In genomic region chr14:103552011-103552797, GRCh38 we compare ENCODE assay signal across 9 cellular contexts. TPM values are rescaled to one million over a fixed set of nuclear protein-coding genes. Genes with fewer than 3 reads are reported as not detected.
DNase-seq lines count a peak whose midpoint lies in the region; ATAC-seq, FAIRE-seq and TF ChIP-seq lines count a peak whose summit lies in the region.
"Had no signal": no experiment of that assay in that cellular context is flagged by ENCODE, and none has a peak within 500 bp of the region (broad histone marks: within the 10 kb centered on the region; RNA-seq: fewer than 3 reads in every experiment).

No MANE protein-coding gene starts in this region.

- H3K36me3 Mint-ChIP-seq in activated CD4-positive, alpha-beta T cell treated with anti-CD3 and anti-CD28 coated beads for 36 hours (ENCODE audit: low read depth) = no peaks in the 10 kb centered on the region

- H3K4me1 ChIP-seq in A549 = peaks cover 14% of the 10 kb centered on the region; the same call in 2 of the 3 replicates
- peaks cover 35% of the 10 kb centered on the region for H3K4me1 ChIP-seq in Panc1 (ENCODE audit: control insufficient read depth, insufficient read depth, low read length)

- ATAC-seq in A549 (peak; percentile 9 to 19; a peak in 3 of 6 replicates), Panc1 (peak; percentile 44)
- no peak for ATAC-seq in activated CD4-positive, alpha-beta T cell treated with anti-CD3 and anti-CD28 coated beads for 36 hours

- POLR2A ChIA-PET in A549 (lab: Yijun Ruan, JAX) = interaction anchor here (0.8 to 1.5 kb wide), 2 partner anchors 9 to 31 kb away, joined by 3 to 10 read pairs; partner anchors contain the start of gene BAG5
- POLR2A ChIA-PET in Panc1 (lab: Charles Lee) = no interaction called here
- POLR2A ChIA-PET in activated CD4-positive, alpha-beta T cell treated with anti-CD3 and anti-CD28 coated beads for 36 hours (lab: Charles Lee) = interaction anchor here (0.9 kb wide), 1 partner anchor 10 kb away, joined by 4 read pairs; no protein-coding TSS in a partner anchor

- TF ChIP-seq CTCF in A549 (IDR thresholded peaks at IDR 0.05) (no peak), Panc1 (IDR thresholded peaks at IDR 0.05) (no peak), epithelial cell of proximal tubule (conservative IDR thresholded peaks at IDR 0.05; ENCODE audit: low read depth, low read length) (no peak)

- H3K9me3 ChIP-seq in A549 = no peaks in the 10 kb centered on the region
- no peaks in the 10 kb centered on the region for H3K9me3 ChIP-seq in Panc1 (ENCODE audit: control insufficient read depth, insufficient read depth, low read depth, low read length)

- H3K4me3 ChIP-seq in A549 = no peak overlapping the region
- no peak overlapping the region for H3K4me3 ChIP-seq in Panc1 (ENCODE audit: low read depth in 2 of 2, low read length in 2 of 2)
- H3K4me3 ChIP-seq in epithelial cell of proximal tubule (ENCODE audit: low read depth, low read length) = peak overlapping the region; percentile 49

- TF ChIP-seq RAD21 in A549 (conservative IDR thresholded peaks at IDR 0.05 in 1 of 2, IDR thresholded peaks at IDR 0.05 in 1 of 2) = no peak

- no peak for DNase-seq in A549 (ENCODE audit: low read depth in 1 of 2, low spot score in 1 of 2)
- DNase-seq in Panc1 (ENCODE audit: low read depth, low spot score) = no peak
- DNase-seq in epithelial cell of proximal tubule (ENCODE audit: low read depth) = peak; percentile 95
- peak; percentile 90 for DNase-seq in myocyte (ENCODE audit: low read depth)
- DNase-seq in NCI-H748 (lab: John Stamatoyannopoulos, UW; ENCODE audit: unreplicated experiment) = no peak
- DNase-seq in activated CD4-positive, alpha-beta T cell treated with anti-CD3 and anti-CD28 coated beads for 36 hours = no peak
- no peak for DNase-seq in NCI-H1417 treated with DMSO at 0.1 percent for 48 hours (lab: John Stamatoyannopoulos, UW)
- no peak for DNase-seq in RKO (ENCODE audit: low spot score)
- DNase-seq: NCI-H1092 treated with DMSO at 0.1 percent for 48 hours had no signal

- intact Hi-C loops in Panc1 (cut with micrococcal nuclease; ENCODE audit: unreplicated experiment) = no loop called here
- intact Hi-C loops in activated CD4-positive, alpha-beta T cell treated with anti-CD3 and anti-CD28 coated beads for 36 hours (cut with DNase I, micrococcal nuclease) = no loop called here

- H3K27ac Mint-ChIP-seq in activated CD4-positive, alpha-beta T cell treated with anti-CD3 and anti-CD28 coated beads for 36 hours = no peak overlapping the region

- 76% methylated on average over 14 of the region's 17 CpGs for WGBS in A549 (ENCODE audit: missing lambda C conversion rate)

- in situ Hi-C loops in Panc1 (cut with HindIII; ENCODE audit: low pct_unique_long_range_greater_than_20kb, low sequenced_read_pairs) = no loop called here

- no peak for TF ChIP-seq POLR2A in A549 (IDR thresholded peaks at IDR 0.05; ENCODE audit: low read length)

- CTCF ChIA-PET in A549 (lab: Yijun Ruan, JAX) (interaction anchor here (0.6 to 28.8 kb wide), 7 partner anchors 9 to 447 kb away, joined by 3 to 489 read pairs (median 4); partner anchors contain the start of genes BAG5 and CKB), Panc1 (lab: Charles Lee) (interaction anchor here (0.7 to 1.1 kb wide), 2 partner anchors 34 to 260 kb away, joined by 3 to 4 read pairs; no protein-coding TSS in a partner anchor)
- CTCF ChIA-PET in activated CD4-positive, alpha-beta T cell treated with anti-CD3 and anti-CD28 coated beads for 36 hours (lab: Charles Lee) = interaction anchor here (1.0 to 2.0 kb wide), 2 partner anchors 33 to 127 kb away, joined by 4 to 5 read pairs; no protein-coding TSS in a partner anchor

- no peak for FAIRE-seq in A549 (lab: Jason Lieb, UNC)

- BruUV-seq in Panc1 (replicated peaks; lab: Mats Ljungman, UMichigan) = no TSS peak

- TF ChIP-seq EP300 in A549 (IDR thresholded peaks at IDR 0.05) = no peak

- H3K27me3 Mint-ChIP-seq in activated CD4-positive, alpha-beta T cell treated with anti-CD3 and anti-CD28 coated beads for 36 hours = no peaks in the 10 kb centered on the region

- H3K27me3 ChIP-seq in Panc1 (ENCODE audit: control insufficient read depth, insufficient read depth, low read length) = no peaks in the 10 kb centered on the region

- H3K9me3 Mint-ChIP-seq in activated CD4-positive, alpha-beta T cell treated with anti-CD3 and anti-CD28 coated beads for 36 hours (ENCODE audit: low read depth) = no peaks in the 10 kb centered on the region

- H3K4me2 ChIP-seq in A549 = peak overlapping the region; percentile 30; the same call in 2 of the 3 replicates

- no peaks in the 10 kb centered on the region for H3K36me3 ChIP-seq in Panc1 (ENCODE audit: control insufficient read depth, insufficient read depth, low read length)

- peaks cover 3% of the 10 kb centered on the region for H3K4me1 Mint-ChIP-seq in activated CD4-positive, alpha-beta T cell treated with anti-CD3 and anti-CD28 coated beads for 36 hours

- H3K4me3 Mint-ChIP-seq in activated CD4-positive, alpha-beta T cell treated with anti-CD3 and anti-CD28 coated beads for 36 hours = no peak overlapping the region

- H3K27ac ChIP-seq in A549 = peak overlapping the region in 1 of 2 experiments; percentile 19; a peak in 3 of 6 replicates
- peak overlapping the region; percentile 61 for H3K27ac ChIP-seq in Panc1 (ENCODE audit: low read length)

TF ChIP-seq in A549, 52 proteins besides CTCF, POLR2A, EP300 and RAD21 (continues in another document):
- TF ChIP-seq BCL3 (IDR thresholded peaks at IDR 0.05) = no peak
- no peak for TF ChIP-seq ATOH8 (CRISPR knock-in tag; IDR thresholded peaks at IDR 0.05; ENCODE audit: low read depth)
- TF ChIP-seq CEBPB (IDR thresholded peaks at IDR 0.05) = no peak

RNA-seq across cellular contexts. Expression of gene BAG5, which starts 10.3 kb away (rescaled TPM):
- polyA plus RNA-seq in A549 (2011; rRNA removed) (20.4 and 20.8 TPM in 2 replicates), A549 (2017; fragmentation: RNase III; extraction: RNeasy Plus Mini Kit Qiagen cat#74134 plus additional on column Dnase treatment) (23.8 to 25.4 TPM (median 24.8 TPM) in 3 replicates)
- 4.7 and 5.6 TPM in 2 replicates for polyA plus RNA-seq in A549 (2012; cell fraction: cytosol; rRNA removed)
- 2.6 and 4.8 TPM in 2 replicates for polyA plus RNA-seq in A549 (2012; cell fraction: nucleus; rRNA removed)
- polyA minus RNA-seq in A549 (2011; rRNA and poly(A)+ RNA removed) = 16.9 and 19.1 TPM in 2 replicates
- total RNA-seq in Panc1 (2021; ENCODE audit: unreplicated experiment) (22.5 TPM), epithelial cell of proximal tubule (26.6 and 27.2 TPM in 2 replicates), myocyte (31.1 and 31.2 TPM in 2 replicates)
- polyA plus RNA-seq in Panc1 (2012; ENCODE audit: insufficient read length) = 9.1 TPM
- polyA plus RNA-seq in myocyte (2012) = 14.9 TPM
- total RNA-seq in activated CD4-positive, alpha-beta T cell treated with anti-CD3 and anti-CD28 coated beads for 36 hours = 10 to 100 TPM; 24.2 to 25.1 TPM

RNA-seq across cellular contexts. Expression of gene COA8, which starts 10.6 kb away (rescaled TPM):
- polyA plus RNA-seq in A549 (2011; rRNA removed) = 23.2 and 29.8 TPM in 2 replicates
- polyA plus RNA-seq in A549 (2012; cell fraction: cytosol; rRNA removed) = 11.0 and 14.3 TPM in 2 replicates
- 5.5 and 5.6 TPM in 2 replicates for polyA plus RNA-seq in A549 (2012; cell fraction: nucleus; rRNA removed)
- polyA plus RNA-seq in A549 (2017; fragmentation: RNase III; extraction: RNeasy Plus Mini Kit Qiagen cat#74134 plus additional on column Dnase treatment) = 32.1 to 38.2 TPM (median 34.9 TPM) in 3 replicates
- 3.6 and 4.1 TPM in 2 replicates for polyA minus RNA-seq in A549 (2011; rRNA and poly(A)+ RNA removed)
- total RNA-seq in Panc1 (2021; ENCODE audit: unreplicated experiment) = 42.2 TPM
- polyA plus RNA-seq in Panc1 (2012; ENCODE audit: insufficient read length) = 34.1 TPM
- 29.0 and 44.0 TPM in 2 replicates for total RNA-seq in epithelial cell of proximal tubule
- 66.5 and 69.4 TPM in 2 replicates for total RNA-seq in myocyte
- 57.4 TPM for polyA plus RNA-seq in myocyte (2012)
- total RNA-seq in activated CD4-positive, alpha-beta T cell treated with anti-CD3 and anti-CD28 coated beads for 36 hours = 10 to 100 TPM; 39.6 to 41.7 TPM

RNA-seq across cellular contexts. Expression of gene TRMT61A, which starts 23.2 kb away (rescaled TPM):
- 8.3 TPM in 2 replicates for polyA plus RNA-seq in A549 (2011; rRNA removed)
- 27.2 and 40.2 TPM in 2 replicates for polyA plus RNA-seq in A549 (2012; cell fraction: cytosol; rRNA removed)
- polyA plus RNA-seq in A549 (2012; cell fraction: nucleus; rRNA removed) = 56.6 and 72.3 TPM in 2 replicates
- 19.3 to 20.5 TPM (median 19.4 TPM) in 3 replicates for polyA plus RNA-seq in A549 (2017; fragmentation: RNase III; extraction: RNeasy Plus Mini Kit Qiagen cat#74134 plus additional on column Dnase treatment)
- 7.1 and 8.4 TPM in 2 replicates for polyA minus RNA-seq in A549 (2011; rRNA and poly(A)+ RNA removed)
- total RNA-seq in Panc1 (2021; ENCODE audit: unreplicated experiment) = 22.9 TPM
- polyA plus RNA-seq in Panc1 (2012; ENCODE audit: insufficient read length) = 23.8 TPM
- 9.0 and 21.9 TPM in 2 replicates for total RNA-seq in epithelial cell of proximal tubule
- 14.4 and 18.5 TPM in 2 replicates for total RNA-seq in myocyte
- polyA plus RNA-seq in myocyte (2012) = 14.1 TPM
- 1 to 10 TPM; 8.8 to 9.0 TPM for total RNA-seq in activated CD4-positive, alpha-beta T cell treated with anti-CD3 and anti-CD28 coated beads for 36 hours

RNA-seq across cellular contexts. Expression of gene CKB, which starts 29.6 kb away (rescaled TPM):
- polyA plus RNA-seq in A549 (2011; rRNA removed) (39.4 and 52.3 TPM in 2 replicates), A549 (2017; fragmentation: RNase III; extraction: RNeasy Plus Mini Kit Qiagen cat#74134 plus additional on column Dnase treatment) (63.6 to 79.8 TPM (median 72.0 TPM) in 3 replicates)
- 209 and 212 TPM in 2 replicates for polyA plus RNA-seq in A549 (2012; cell fraction: cytosol; rRNA removed)
- polyA plus RNA-seq in A549 (2012; cell fraction: nucleus; rRNA removed) = 253 and 407 TPM in 2 replicates
- 13.0 and 19.4 TPM in 2 replicates for polyA minus RNA-seq in A549 (2011; rRNA and poly(A)+ RNA removed)
- total RNA-seq in Panc1 (2021; ENCODE audit: unreplicated experiment) (436 TPM), epithelial cell of proximal tubule (492 and 789 TPM in 2 replicates), myocyte (1,659 and 1,729 TPM in 2 replicates)
- polyA plus RNA-seq in Panc1 (2012; ENCODE audit: insufficient read length) = 1,631 TPM
- polyA plus RNA-seq in myocyte (2012) = 486 TPM
- total RNA-seq in activated CD4-positive, alpha-beta T cell treated with anti-CD3 and anti-CD28 coated beads for 36 hours = 1 to 10 TPM; 3.4 to 4.0 TPM

Comparison
In these comparisons a context has a peak if more than half of its experiments do, and no peak if none do; other contexts are left out.
1. DNase-seq: peak in epithelial cell of proximal tubule (single experiment) and myocyte (single experiment); none in A549 (0 of 2), Panc1 (single experiment), NCI-H748 (single experiment), activated CD4-positive, alpha-beta T cell treated with anti-CD3 and anti-CD28 coated beads for 36 hours (single experiment), NCI-H1417 treated with DMSO at 0.1 percent for 48 hours (single experiment) and RKO (single experiment).